Comparison of ENCODE assay signal across 1 cellular context in genomic region chr15:50872832-50873231, GRCh38.
TF ChIP-seq lines count a peak whose summit lies in the region.

No MANE protein-coding gene starts in this region.

TF ChIP-seq in endothelial cell of umbilical vein, 7 proteins besides CTCF, POLR2A, EP300 and RAD21 (continued from another document):
- TF ChIP-seq MYC (IDR thresholded peaks at IDR 0.05; ENCODE audit: low read depth, low read length), result no peak
- TF ChIP-seq EZH2 (IDR thresholded peaks at IDR 0.05; ENCODE audit: borderline replicate concordance, low read depth, low read length, severe bottlenecking), result no peak
- no peak for TF ChIP-seq GATA2 (IDR thresholded peaks at IDR 0.05; ENCODE audit: insufficient read depth, insufficient read length, low read depth, low read length)
TF ChIP-seq in endothelial cell of umbilical vein: peak in this region for 0.
